1 cellular context compared by ENCODE assay signal in the genomic region with DNA sequence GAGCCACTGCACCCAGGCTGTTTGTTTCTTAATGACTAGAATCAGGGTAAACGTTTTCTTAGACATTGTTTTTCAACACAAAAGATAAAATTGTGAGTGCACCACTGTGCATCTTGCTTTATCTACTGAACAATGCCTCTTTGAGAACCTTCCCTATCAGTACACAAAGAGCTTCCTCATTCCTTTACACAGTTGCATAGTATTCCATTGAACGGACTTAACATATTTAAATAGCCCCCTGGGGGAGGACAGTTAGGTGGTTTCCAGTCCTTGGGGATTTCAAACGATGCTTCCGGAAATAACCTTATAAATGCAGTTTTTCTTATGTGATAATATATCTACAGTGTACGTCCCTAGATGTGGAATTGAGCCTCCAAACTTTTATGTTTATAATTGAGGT.
TF ChIP-seq lines count a peak whose summit lies in the region.

No MANE protein-coding gene starts in this region.

TF ChIP-seq in H1, 55 proteins besides CTCF, POLR2A, EP300 and RAD21:
- no peak for TF ChIP-seq KDM5A (IDR thresholded peaks at IDR 0.05; ENCODE audit: low read length)
- peak; percentile 23; the same call in 1 of the 2 replicates for TF ChIP-seq KDM1A (IDR thresholded peaks at IDR 0.05; ENCODE audit: borderline replicate concordance, low read length)
- TF ChIP-seq, protein P1, sequence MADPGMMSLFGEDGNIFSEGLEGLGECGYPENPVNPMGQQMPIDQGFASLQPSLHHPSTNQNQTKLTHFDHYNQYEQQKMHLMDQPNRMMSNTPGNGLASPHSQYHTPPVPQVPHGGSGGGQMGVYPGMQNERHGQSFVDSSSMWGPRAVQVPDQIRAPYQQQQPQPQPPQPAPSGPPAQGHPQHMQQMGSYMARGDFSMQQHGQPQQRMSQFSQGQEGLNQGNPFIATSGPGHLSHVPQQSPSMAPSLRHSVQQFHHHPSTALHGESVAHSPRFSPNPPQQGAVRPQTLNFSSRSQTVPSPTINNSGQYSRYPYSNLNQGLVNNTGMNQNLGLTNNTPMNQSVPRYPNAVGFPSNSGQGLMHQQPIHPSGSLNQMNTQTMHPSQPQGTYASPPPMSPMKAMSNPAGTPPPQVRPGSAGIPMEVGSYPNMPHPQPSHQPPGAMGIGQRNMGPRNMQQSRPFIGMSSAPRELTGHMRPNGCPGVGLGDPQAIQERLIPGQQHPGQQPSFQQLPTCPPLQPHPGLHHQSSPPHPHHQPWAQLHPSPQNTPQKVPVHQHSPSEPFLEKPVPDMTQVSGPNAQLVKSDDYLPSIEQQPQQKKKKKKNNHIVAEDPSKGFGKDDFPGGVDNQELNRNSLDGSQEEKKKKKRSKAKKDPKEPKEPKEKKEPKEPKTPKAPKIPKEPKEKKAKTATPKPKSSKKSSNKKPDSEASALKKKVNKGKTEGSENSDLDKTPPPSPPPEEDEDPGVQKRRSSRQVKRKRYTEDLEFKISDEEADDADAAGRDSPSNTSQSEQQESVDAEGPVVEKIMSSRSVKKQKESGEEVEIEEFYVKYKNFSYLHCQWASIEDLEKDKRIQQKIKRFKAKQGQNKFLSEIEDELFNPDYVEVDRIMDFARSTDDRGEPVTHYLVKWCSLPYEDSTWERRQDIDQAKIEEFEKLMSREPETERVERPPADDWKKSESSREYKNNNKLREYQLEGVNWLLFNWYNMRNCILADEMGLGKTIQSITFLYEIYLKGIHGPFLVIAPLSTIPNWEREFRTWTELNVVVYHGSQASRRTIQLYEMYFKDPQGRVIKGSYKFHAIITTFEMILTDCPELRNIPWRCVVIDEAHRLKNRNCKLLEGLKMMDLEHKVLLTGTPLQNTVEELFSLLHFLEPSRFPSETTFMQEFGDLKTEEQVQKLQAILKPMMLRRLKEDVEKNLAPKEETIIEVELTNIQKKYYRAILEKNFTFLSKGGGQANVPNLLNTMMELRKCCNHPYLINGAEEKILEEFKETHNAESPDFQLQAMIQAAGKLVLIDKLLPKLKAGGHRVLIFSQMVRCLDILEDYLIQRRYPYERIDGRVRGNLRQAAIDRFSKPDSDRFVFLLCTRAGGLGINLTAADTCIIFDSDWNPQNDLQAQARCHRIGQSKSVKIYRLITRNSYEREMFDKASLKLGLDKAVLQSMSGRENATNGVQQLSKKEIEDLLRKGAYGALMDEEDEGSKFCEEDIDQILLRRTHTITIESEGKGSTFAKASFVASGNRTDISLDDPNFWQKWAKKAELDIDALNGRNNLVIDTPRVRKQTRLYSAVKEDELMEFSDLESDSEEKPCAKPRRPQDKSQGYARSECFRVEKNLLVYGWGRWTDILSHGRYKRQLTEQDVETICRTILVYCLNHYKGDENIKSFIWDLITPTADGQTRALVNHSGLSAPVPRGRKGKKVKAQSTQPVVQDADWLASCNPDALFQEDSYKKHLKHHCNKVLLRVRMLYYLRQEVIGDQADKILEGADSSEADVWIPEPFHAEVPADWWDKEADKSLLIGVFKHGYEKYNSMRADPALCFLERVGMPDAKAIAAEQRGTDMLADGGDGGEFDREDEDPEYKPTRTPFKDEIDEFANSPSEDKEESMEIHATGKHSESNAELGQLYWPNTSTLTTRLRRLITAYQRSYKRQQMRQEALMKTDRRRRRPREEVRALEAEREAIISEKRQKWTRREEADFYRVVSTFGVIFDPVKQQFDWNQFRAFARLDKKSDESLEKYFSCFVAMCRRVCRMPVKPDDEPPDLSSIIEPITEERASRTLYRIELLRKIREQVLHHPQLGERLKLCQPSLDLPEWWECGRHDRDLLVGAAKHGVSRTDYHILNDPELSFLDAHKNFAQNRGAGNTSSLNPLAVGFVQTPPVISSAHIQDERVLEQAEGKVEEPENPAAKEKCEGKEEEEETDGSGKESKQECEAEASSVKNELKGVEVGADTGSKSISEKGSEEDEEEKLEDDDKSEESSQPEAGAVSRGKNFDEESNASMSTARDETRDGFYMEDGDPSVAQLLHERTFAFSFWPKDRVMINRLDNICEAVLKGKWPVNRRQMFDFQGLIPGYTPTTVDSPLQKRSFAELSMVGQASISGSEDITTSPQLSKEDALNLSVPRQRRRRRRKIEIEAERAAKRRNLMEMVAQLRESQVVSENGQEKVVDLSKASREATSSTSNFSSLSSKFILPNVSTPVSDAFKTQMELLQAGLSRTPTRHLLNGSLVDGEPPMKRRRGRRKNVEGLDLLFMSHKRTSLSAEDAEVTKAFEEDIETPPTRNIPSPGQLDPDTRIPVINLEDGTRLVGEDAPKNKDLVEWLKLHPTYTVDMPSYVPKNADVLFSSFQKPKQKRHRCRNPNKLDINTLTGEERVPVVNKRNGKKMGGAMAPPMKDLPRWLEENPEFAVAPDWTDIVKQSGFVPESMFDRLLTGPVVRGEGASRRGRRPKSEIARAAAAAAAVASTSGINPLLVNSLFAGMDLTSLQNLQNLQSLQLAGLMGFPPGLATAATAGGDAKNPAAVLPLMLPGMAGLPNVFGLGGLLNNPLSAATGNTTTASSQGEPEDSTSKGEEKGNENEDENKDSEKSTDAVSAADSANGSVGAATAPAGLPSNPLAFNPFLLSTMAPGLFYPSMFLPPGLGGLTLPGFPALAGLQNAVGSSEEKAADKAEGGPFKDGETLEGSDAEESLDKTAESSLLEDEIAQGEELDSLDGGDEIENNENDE (IDR thresholded peaks at IDR 0.05; ENCODE audit: insufficient replicate concordance, low read length): no peak
